Comparison of ENCODE assay signal across 14 cellular contexts in genomic region chr22:31618471-31619176, GRCh38. TPM values are rescaled to one million over a fixed set of nuclear protein-coding genes. Genes with fewer than 3 reads are reported as not detected.
A peak's percentile ranks its signal among the peaks of the same experiment; 100 is the strongest.
DNase-seq lines count a peak whose midpoint lies in the region; ATAC-seq lines count a peak whose summit lies in the region.
"Had no signal": no experiment of that assay in that cellular context is flagged by ENCODE, and none has a peak within 500 bp of the region (broad histone marks: within the 10 kb centered on the region; RNA-seq: fewer than 3 reads in every experiment).

No MANE protein-coding gene starts in this region.

- no peak overlapping the region for H3K4me3 Mint-ChIP-seq in central memory CD8-positive, alpha-beta T cell
- no peak overlapping the region for H3K4me3 Mint-ChIP-seq in stimulated activated naive CD8-positive, alpha-beta T cell treated with anti-CD3 and anti-CD28 coated beads, Interleukin-15, amount 100 ng/mL, for 72 hours
- H3K4me3 Mint-ChIP-seq: T-cell had no signal

- ATAC-seq in activated naive CD4-positive, alpha-beta T cell treated with anti-CD3 and anti-CD28 coated beads, Interleukin-2, amount 50 U/mL, for 72 hours = no peak
- no peak for ATAC-seq in central memory CD8-positive, alpha-beta T cell (replicated peaks; ENCODE audit: extremely low read depth, poor library complexity, severe bottlenecking)
- ATAC-seq in stimulated activated naive CD8-positive, alpha-beta T cell treated with anti-CD3 and anti-CD28 coated beads, Interleukin-15, amount 100 ng/mL, for 72 hours = no peak
- ATAC-seq: left ventricle myocardium superior, T-cell had no signal

- intact Hi-C loops in head of caudate nucleus (cut with DNase I) = no loop called here

- DNase-seq in activated naive CD4-positive, alpha-beta T cell treated with anti-CD3 and anti-CD28 coated beads, Interleukin-2, amount 50 U/mL, for 72 hours (ENCODE audit: low spot score in 2 of 2) = no peak
- no peak for DNase-seq in activated naive CD4-positive, alpha-beta T cell treated with Interleukin-2 at 50 U/mL for 16 hours
- DNase-seq in NCI-H146 treated with DMSO at 0.1 percent for 48 hours (lab: John Stamatoyannopoulos, UW; ENCODE audit: unreplicated experiment) (peak; percentile 0), head of caudate nucleus (no peak), LoVo (ENCODE audit: low spot score) (no peak)
- no peak for DNase-seq in central memory CD8-positive, alpha-beta T cell (ENCODE audit: low spot score in 2 of 2)
- no peak for DNase-seq in stimulated activated naive CD8-positive, alpha-beta T cell treated with anti-CD3 and anti-CD28 coated beads, Interleukin-15, amount 100 ng/mL, for 72 hours
- DNase-seq in central memory CD4-positive, alpha-beta T cell = no peak
- DNase-seq: activated CD4-positive, alpha-beta T cell treated with anti-CD3 and anti-CD28 coated beads for 4 hours; Karpas-422; left ventricle myocardium superior; stimulated activated naive CD4-positive, alpha-beta T cell; T-cell had no signal

- no peaks in the 10 kb centered on the region for H3K36me3 Mint-ChIP-seq in activated naive CD4-positive, alpha-beta T cell treated with anti-CD3 and anti-CD28 coated beads, Interleukin-2, amount 50 U/mL, for 72 hours
- peaks cover 50% of the 10 kb centered on the region for H3K36me3 Mint-ChIP-seq in central memory CD8-positive, alpha-beta T cell (ENCODE audit: insufficient read depth)

- no peaks in the 10 kb centered on the region for H3K27me3 Mint-ChIP-seq in central memory CD8-positive, alpha-beta T cell
- H3K27me3 Mint-ChIP-seq in stimulated activated naive CD8-positive, alpha-beta T cell treated with anti-CD3 and anti-CD28 coated beads, Interleukin-15, amount 100 ng/mL, for 72 hours = no peaks in the 10 kb centered on the region
- H3K27me3 Mint-ChIP-seq: T-cell had no signal

- no peaks in the 10 kb centered on the region for H3K9me3 Mint-ChIP-seq in activated naive CD4-positive, alpha-beta T cell treated with anti-CD3 and anti-CD28 coated beads, Interleukin-2, amount 50 U/mL, for 72 hours
- no peaks in the 10 kb centered on the region for H3K9me3 Mint-ChIP-seq in central memory CD8-positive, alpha-beta T cell
- no peaks in the 10 kb centered on the region for H3K9me3 Mint-ChIP-seq in stimulated activated naive CD8-positive, alpha-beta T cell treated with anti-CD3 and anti-CD28 coated beads, Interleukin-15, amount 100 ng/mL, for 72 hours
- H3K9me3 Mint-ChIP-seq: activated T-helper 2 cell treated with anti-CD3 and anti-CD28 coated beads, Interferon-gamma antibody, Interleukin-2, Interleukin-4, amounts not matched to agents 10 μg/mL and 5 μg/mL and 100 μg/mL, durations not matched to agents 14 hours and 24 hours and 36 hours; T-cell had no signal

- H3K27ac Mint-ChIP-seq in activated naive CD4-positive, alpha-beta T cell treated with anti-CD3 and anti-CD28 coated beads, Interleukin-2, amount 50 U/mL, for 72 hours = peak overlapping the region; percentile 83 to 91
- peak overlapping the region; percentile 76 for H3K27ac Mint-ChIP-seq in central memory CD8-positive, alpha-beta T cell (ENCODE audit: low read depth)
- peak overlapping the region; percentile 49 to 79 for H3K27ac Mint-ChIP-seq in stimulated activated naive CD8-positive, alpha-beta T cell treated with anti-CD3 and anti-CD28 coated beads, Interleukin-15, amount 100 ng/mL, for 72 hours
- H3K27ac Mint-ChIP-seq: activated T-helper 2 cell treated with anti-CD3 and anti-CD28 coated beads, Interferon-gamma antibody, Interleukin-2, Interleukin-4, amounts not matched to agents 10 μg/mL and 5 μg/mL and 100 μg/mL, durations not matched to agents 14 hours and 24 hours and 36 hours had no signal

- peaks cover 21% of the 10 kb centered on the region for H3K4me1 Mint-ChIP-seq in central memory CD8-positive, alpha-beta T cell
- peaks cover 74% of the 10 kb centered on the region for H3K4me1 Mint-ChIP-seq in stimulated activated naive CD8-positive, alpha-beta T cell treated with anti-CD3 and anti-CD28 coated beads, Interleukin-15, amount 100 ng/mL, for 72 hours

RNA-seq across cellular contexts. Expression of gene PISD, which starts 43.4 kb away (rescaled TPM):
- total RNA-seq in activated naive CD4-positive, alpha-beta T cell treated with anti-CD3 and anti-CD28 coated beads, Interleukin-2, amount 50 U/mL, for 72 hours = 10 to 100 TPM; 36.8 to 41.9 TPM
